In genomic region chr3:142987707-142988106, GRCh38 we compare ENCODE assay signal across 9 cellular contexts. TPM values are rescaled to one million over a fixed set of nuclear protein-coding genes. Genes with fewer than 3 reads are reported as not detected.
DNase-seq lines count a peak whose midpoint lies in the region; ATAC-seq and TF ChIP-seq lines count a peak whose summit lies in the region.
"Had no signal": no experiment of that assay in that cellular context is flagged by ENCODE, and none has a peak within 500 bp of the region (broad histone marks: within the 10 kb centered on the region; RNA-seq: fewer than 3 reads in every experiment).

No MANE protein-coding gene starts in this region.

- no peaks in the 10 kb centered on the region for H3K9me3 Mint-ChIP-seq in activated CD4-positive, alpha-beta T cell treated with anti-CD3 and anti-CD28 coated beads for 36 hours (ENCODE audit: low read depth)
- no peaks in the 10 kb centered on the region for H3K9me3 Mint-ChIP-seq in activated CD4-positive, alpha-beta T cell treated with anti-CD3 and anti-CD28 coated beads, Interleukin-2, amount 10 ng/mL, durations not matched to agents 24 days and 14 days
- H3K9me3 Mint-ChIP-seq: activated naive CD8-positive, alpha-beta T cell treated with anti-CD3 and anti-CD28 coated beads, Interleukin-2, amount 10 ng/mL, durations not matched to agents 7 days and 5 days had no signal

- H3K27ac ChIP-seq in spleen = no peak overlapping the region

- H3K27ac Mint-ChIP-seq in activated CD4-positive, alpha-beta T cell treated with anti-CD3 and anti-CD28 coated beads for 36 hours = no peak overlapping the region
- no peak overlapping the region for H3K27ac Mint-ChIP-seq in activated CD4-positive, alpha-beta T cell treated with anti-CD3 and anti-CD28 coated beads, Interleukin-2, amount 10 ng/mL, durations not matched to agents 24 days and 14 days
- H3K27ac Mint-ChIP-seq: activated naive CD8-positive, alpha-beta T cell treated with anti-CD3 and anti-CD28 coated beads, Interleukin-2, amount 10 ng/mL, durations not matched to agents 7 days and 5 days had no signal

- intact Hi-C loops in activated CD4-positive, alpha-beta T cell treated with anti-CD3 and anti-CD28 coated beads for 36 hours (cut with DNase I, micrococcal nuclease) = loop anchor here (1.0 to 5.0 kb wide), 6 partner anchors 60 to 401 kb away; no protein-coding TSS in a partner anchor
- intact Hi-C loops in activated CD4-positive, alpha-beta T cell treated with anti-CD3 and anti-CD28 coated beads, Interleukin-2, amount 10 ng/mL, durations not matched to agents 24 days and 14 days (cut with micrococcal nuclease) = loop anchor here (1.0 kb wide), 1 partner anchor 159 kb away; no protein-coding TSS in a partner anchor
- intact Hi-C loops in spleen (cut with DNase I; ENCODE audit: low total_unique reads) = loop anchor here (5.0 kb wide), 1 partner anchor 160 kb away; no protein-coding TSS in a partner anchor

- 36 to 43% (median 37%) methylated on average over 7 of the region's 7 CpGs for WGBS in spleen, 5 donors

- peaks cover 0 to 4% (median 0%) of the 10 kb centered on the region in 7 donors for H3K27me3 ChIP-seq in spleen (replicated peaks in 1 of 7)

- H3K4me1 Mint-ChIP-seq in activated CD4-positive, alpha-beta T cell treated with anti-CD3 and anti-CD28 coated beads for 36 hours = no peaks in the 10 kb centered on the region
- H3K4me1 Mint-ChIP-seq in activated CD4-positive, alpha-beta T cell treated with anti-CD3 and anti-CD28 coated beads, Interleukin-2, amount 10 ng/mL, durations not matched to agents 24 days and 14 days = peaks cover 3% of the 10 kb centered on the region
- H3K4me1 Mint-ChIP-seq: activated naive CD8-positive, alpha-beta T cell treated with anti-CD3 and anti-CD28 coated beads, Interleukin-2, amount 10 ng/mL, durations not matched to agents 7 days and 5 days had no signal

- peaks cover 0 to 9% (median 4%) of the 10 kb centered on the region in 6 donors for H3K4me1 ChIP-seq in spleen

- no peaks in the 10 kb centered on the region for H3K9me3 ChIP-seq in spleen

- peak; percentile 30 for ATAC-seq in activated CD4-positive, alpha-beta T cell treated with anti-CD3 and anti-CD28 coated beads for 36 hours

- TF ChIP-seq CTCF in fibroblast of villous mesenchyme (IDR thresholded peaks at IDR 0.05; ENCODE audit: insufficient read depth, low read depth, low read length) (no peak), spleen (IDR thresholded peaks at IDR 0.05 in 8 of 11, conservative IDR thresholded peaks at IDR 0.05 in 3 of 11) (no peak)

- no peak for DNase-seq in activated CD4-positive, alpha-beta T cell treated with anti-CD3 and anti-CD28 coated beads for 36 hours
- DNase-seq in activated CD4-positive, alpha-beta T cell treated with anti-CD3 and anti-CD28 coated beads, Interleukin-2, amount 10 ng/mL, durations not matched to agents 24 days and 14 days = no peak
- DNase-seq in LHCN-M2 (ENCODE audit: low read depth) (peak; percentile 8), fibroblast of villous mesenchyme (ENCODE audit: low read depth) (peak; percentile 23), smooth muscle cell of the brain vasculature (ENCODE audit: low read depth, low spot score) (peak; percentile 83), NOMO-1 treated with dmso at 0.1 percent for 144 hours (lab: John Stamatoyannopoulos, UW; ENCODE audit: unreplicated experiment) (no peak), OCI-M2 (lab: John Stamatoyannopoulos, UW; ENCODE audit: unreplicated experiment) (no peak), spleen (no peak)
- DNase-seq: activated naive CD8-positive, alpha-beta T cell treated with anti-CD3 and anti-CD28 coated beads, Interleukin-2, amount 10 ng/mL, durations not matched to agents 7 days and 5 days had no signal

- no peaks in the 10 kb centered on the region for H3K36me3 ChIP-seq in spleen

- no peaks in the 10 kb centered on the region for H3K36me3 Mint-ChIP-seq in activated CD4-positive, alpha-beta T cell treated with anti-CD3 and anti-CD28 coated beads for 36 hours (ENCODE audit: low read depth)
- H3K36me3 Mint-ChIP-seq in activated CD4-positive, alpha-beta T cell treated with anti-CD3 and anti-CD28 coated beads, Interleukin-2, amount 10 ng/mL, durations not matched to agents 24 days and 14 days (ENCODE audit: low read depth) = no peaks in the 10 kb centered on the region
- H3K36me3 Mint-ChIP-seq: activated naive CD8-positive, alpha-beta T cell treated with anti-CD3 and anti-CD28 coated beads, Interleukin-2, amount 10 ng/mL, durations not matched to agents 7 days and 5 days had no signal

- POLR2A ChIA-PET in activated CD4-positive, alpha-beta T cell treated with anti-CD3 and anti-CD28 coated beads for 36 hours (lab: Charles Lee) = no interaction called here

- TF ChIP-seq POLR2A in spleen (IDR thresholded peaks at IDR 0.05) = no peak

- CTCF ChIA-PET in activated CD4-positive, alpha-beta T cell treated with anti-CD3 and anti-CD28 coated beads for 36 hours (lab: Charles Lee) = interaction anchor here (1.0 to 2.6 kb wide), 6 partner anchors 10 to 158 kb away, joined by 3 to 34 read pairs (median 5); no protein-coding TSS in a partner anchor

- no peak overlapping the region for H3K4me3 Mint-ChIP-seq in activated CD4-positive, alpha-beta T cell treated with anti-CD3 and anti-CD28 coated beads for 36 hours
- no peak overlapping the region for H3K4me3 Mint-ChIP-seq in activated CD4-positive, alpha-beta T cell treated with anti-CD3 and anti-CD28 coated beads, Interleukin-2, amount 10 ng/mL, durations not matched to agents 24 days and 14 days
- H3K4me3 Mint-ChIP-seq: activated naive CD8-positive, alpha-beta T cell treated with anti-CD3 and anti-CD28 coated beads, Interleukin-2, amount 10 ng/mL, durations not matched to agents 7 days and 5 days had no signal

- H3K27me3 Mint-ChIP-seq in activated CD4-positive, alpha-beta T cell treated with anti-CD3 and anti-CD28 coated beads for 36 hours = peaks cover 11% of the 10 kb centered on the region
- peaks cover 25% of the 10 kb centered on the region for H3K27me3 Mint-ChIP-seq in activated CD4-positive, alpha-beta T cell treated with anti-CD3 and anti-CD28 coated beads, Interleukin-2, amount 10 ng/mL, durations not matched to agents 24 days and 14 days

- H3K4me3 ChIP-seq in fibroblast of villous mesenchyme (ENCODE audit: low read depth, low read length) = no peak overlapping the region
- no peak overlapping the region for H3K4me3 ChIP-seq in spleen

RNA-seq across cellular contexts. Expression of gene U2SURP, which starts 13.7 kb away (rescaled TPM):
- 100 to 1,000 TPM; 208 to 248 TPM for total RNA-seq in activated CD4-positive, alpha-beta T cell treated with anti-CD3 and anti-CD28 coated beads for 36 hours
- 189 and 212 TPM in 2 replicates for total RNA-seq in activated CD4-positive, alpha-beta T cell treated with anti-CD3 and anti-CD28 coated beads, Interleukin-2, amount 10 ng/mL, durations not matched to agents 24 days and 14 days
- total RNA-seq in LHCN-M2 (2014; rRNA removed) (61.5 and 63.9 TPM in 2 replicates), fibroblast of villous mesenchyme (76.0 and 86.4 TPM in 2 replicates), spleen (100 to 1,000 TPM in 5 of 7 donors, 10 to 100 TPM in 2; 73.4 to 130 (median 105) TPM)
- 16.6 TPM for polyA plus RNA-seq in LHCN-M2 (2012)
- 10 to 100 TPM; 29.7 to 31.0 (median 31.0) TPM for polyA plus RNA-seq in spleen

RNA-seq across cellular contexts. Expression of gene PAQR9, which starts 24.2 kb away (rescaled TPM):
- not detected for total RNA-seq in activated CD4-positive, alpha-beta T cell treated with anti-CD3 and anti-CD28 coated beads for 36 hours
- not detected in 2 replicates for total RNA-seq in activated CD4-positive, alpha-beta T cell treated with anti-CD3 and anti-CD28 coated beads, Interleukin-2, amount 10 ng/mL, durations not matched to agents 24 days and 14 days
- total RNA-seq in LHCN-M2 (2014; rRNA removed) (not detected in 2 replicates), fibroblast of villous mesenchyme (not detected in 2 replicates), spleen (under 1 TPM in 3 of 7 donors, not detected in 4; 0.33 to 0.64 (median 0.51) TPM)
- polyA plus RNA-seq in LHCN-M2 (2012) = not detected
- polyA plus RNA-seq in spleen = under 1 TPM in 1 of 3 donors, not detected in 2; 0.04 TPM
- total RNA-seq: activated naive CD8-positive, alpha-beta T cell treated with anti-CD3 and anti-CD28 coated beads, Interleukin-2, amount 10 ng/mL, durations not matched to agents 7 days and 5 days had no signal

Comparison
In these comparisons a context has a peak if more than half of its experiments do, and no peak if none do; other contexts are left out.
1. DNase-seq: peak in LHCN-M2 (single experiment), fibroblast of villous mesenchyme (single experiment) and smooth muscle cell of the brain vasculature (single experiment); none in activated CD4-positive, alpha-beta T cell treated with anti-CD3 and anti-CD28 coated beads for 36 hours (single experiment), activated CD4-positive, alpha-beta T cell treated with anti-CD3 and anti-CD28 coated beads, Interleukin-2, amount 10 ng/mL, durations not matched to agents 24 days and 14 days (single experiment), NOMO-1 treated with dmso at 0.1 percent for 144 hours (single experiment), OCI-M2 (single experiment) and spleen (single experiment).